20 cellular contexts compared by ENCODE assay signal in genomic region chr1:44822981-44823451, GRCh38. TPM values are rescaled to one million over a fixed set of nuclear protein-coding genes. Genes with fewer than 3 reads are reported as not detected.
DNase-seq lines count a peak whose midpoint lies in the region; ATAC-seq and TF ChIP-seq lines count a peak whose summit lies in the region.
"Had no signal": no experiment of that assay in that cellular context is flagged by ENCODE, and none has a peak within 500 bp of the region (broad histone marks: within the 10 kb centered on the region; RNA-seq: fewer than 3 reads in every experiment).

No MANE protein-coding gene starts in this region.

- H3K27me3 Mint-ChIP-seq in glutamatergic neuron (ENCODE audit: unreplicated experiment) = peaks cover 8% of the 10 kb centered on the region
- H3K27me3 Mint-ChIP-seq: CD4-positive, alpha-beta T cell had no signal

- peaks cover 3% of the 10 kb centered on the region for H3K4me1 Mint-ChIP-seq in glutamatergic neuron (ENCODE audit: low read depth, unreplicated experiment)

- H3K4me3 Mint-ChIP-seq in glutamatergic neuron (ENCODE audit: unreplicated experiment) = no peak overlapping the region
- H3K4me3 Mint-ChIP-seq: CD4-positive, alpha-beta T cell had no signal

- intact Hi-C loops in posterior vena cava (cut with DNase I) = no loop called here

- peak; percentile 17 for DNase-seq in AG20443 (ENCODE audit: low spot score)
- DNase-seq in H7 = peak; percentile 23
- peak; percentile 7 for DNase-seq in glutamatergic neuron
- peak; percentile 68 for DNase-seq in posterior vena cava (ENCODE audit: low spot score)
- no peak for DNase-seq in cerebellum (ENCODE audit: low spot score)
- no peak for DNase-seq in NCI-H1048 (lab: John Stamatoyannopoulos, UW)
- DNase-seq: ACHN, BE2C, DMS53, MV-4-11, NCI-H1436, NCI-H2029, NCI-H2171 treated with DMSO at 0.1 percent for 48 hours, NCI-H748 treated with DMSO at 0.1 percent for 48 hours, PC-3 had no signal

- H3K27me3 ChIP-seq in H7 (ENCODE audit: control insufficient read depth, insufficient read depth, low read length) = no peaks in the 10 kb centered on the region
- H3K27me3 ChIP-seq: BE2C had no signal

- no peak overlapping the region for H3K27ac Mint-ChIP-seq in glutamatergic neuron (ENCODE audit: unreplicated experiment)
- H3K27ac Mint-ChIP-seq: CD4-positive, alpha-beta T cell had no signal

- no peaks in the 10 kb centered on the region for H3K36me3 Mint-ChIP-seq in glutamatergic neuron (ENCODE audit: unreplicated experiment)

- TF ChIP-seq CTCF in glutamatergic neuron (IDR thresholded peaks at IDR 0.05; ENCODE audit: partially characterized antibody, unreplicated experiment) = no peak

- H3K9me3 Mint-ChIP-seq in glutamatergic neuron (ENCODE audit: unreplicated experiment) = peaks cover 11% of the 10 kb centered on the region
- H3K9me3 Mint-ChIP-seq: CD4-positive, alpha-beta T cell had no signal

- no peak for ATAC-seq in HG03139 (IDR thresholded peaks at IDR 0.05; ENCODE audit: unreplicated experiment)
- ATAC-seq: PC-3 had no signal

- no peak overlapping the region for H3K4me3 ChIP-seq in H7 (ENCODE audit: insufficient read depth, low read depth, low read length)
- H3K4me3 ChIP-seq: HAP-1 had no signal

- H3K36me3 ChIP-seq in H7 (replicated peaks; ENCODE audit: control insufficient read depth, insufficient read depth, low read length) = no peaks in the 10 kb centered on the region
- H3K36me3 ChIP-seq: BE2C, HAP-1 had no signal

RNA-seq across cellular contexts. Expression of gene BTBD19, which starts 14.7 kb away (rescaled TPM):
- total RNA-seq in H7 (2014; rRNA removed; shearing (Covaris generic)) = 0.78 and 1.4 TPM in 2 replicates
- total RNA-seq in glutamatergic neuron (ENCODE audit: unreplicated experiment) (5.9 TPM), posterior vena cava (10 to 100 TPM; 13.5 to 22.2 TPM), cerebellum (2.4 TPM)
- total RNA-seq: SK-MEL-5 had no signal

RNA-seq across cellular contexts. Expression of gene DYNLT4, which starts 15.9 kb away (rescaled TPM):
- total RNA-seq in H7 (2014; rRNA removed; shearing (Covaris generic)) = 1.00 TPM in 1 of 2 replicates, not detected in the other
- not detected for total RNA-seq in glutamatergic neuron (ENCODE audit: unreplicated experiment)
- total RNA-seq in posterior vena cava = not detected
- total RNA-seq in cerebellum = not detected
- total RNA-seq: SK-MEL-5 had no signal

RNA-seq across cellular contexts. Expression of gene PTCH2, which starts 20.0 kb away (rescaled TPM):
- 0.18 and 0.42 TPM in 2 replicates for total RNA-seq in H7 (2014; rRNA removed; shearing (Covaris generic))
- total RNA-seq in glutamatergic neuron (ENCODE audit: unreplicated experiment) = 20.3 TPM
- total RNA-seq in posterior vena cava = 1 to 10 TPM; 1.6 to 2.1 TPM
- total RNA-seq in cerebellum = 2.4 TPM
- total RNA-seq: PC-3 had no signal

RNA-seq across cellular contexts. Expression of gene PLK3, which starts 22.8 kb away (rescaled TPM):
- total RNA-seq in H7 (2014; rRNA removed; shearing (Covaris generic)) = 4.9 and 10.1 TPM in 2 replicates
- total RNA-seq in glutamatergic neuron (ENCODE audit: unreplicated experiment) = 89.3 TPM
- 10 to 100 TPM; 20.1 to 32.7 TPM for total RNA-seq in posterior vena cava
- 14.3 TPM for total RNA-seq in cerebellum

RNA-seq across cellular contexts. Expression of gene BEST4, which starts 35.0 kb away (rescaled TPM):
- 0.80 and 1.4 TPM in 2 replicates for total RNA-seq in H7 (2014; rRNA removed; shearing (Covaris generic))
- total RNA-seq in glutamatergic neuron (ENCODE audit: unreplicated experiment) = 0.88 TPM
- total RNA-seq in posterior vena cava = under 1 TPM; 0.37 to 0.38 TPM
- 0.27 TPM for total RNA-seq in cerebellum
- total RNA-seq: NCI-H460, PC-3, SK-MEL-5 had no signal

Comparison
In these comparisons a context has a peak if more than half of its experiments do, and no peak if none do; other contexts are left out.
1. DNase-seq: peak in AG20443 (single experiment), H7 (single experiment), glutamatergic neuron (single experiment) and posterior vena cava (single experiment); none in cerebellum (single experiment) and NCI-H1048 (single experiment).